ENCODE assay signal across 8 cellular contexts in genomic region chr3:16338999-16339398, GRCh38.
DNase-seq lines count a peak whose midpoint lies in the region; ATAC-seq and TF ChIP-seq lines count a peak whose summit lies in the region.

No MANE protein-coding gene starts in this region.

- ATAC-seq in SK-N-SH treated with all-trans-retinoic acid at 6 μM for 48 hours (peak; percentile 94), GM21381 (IDR thresholded peaks at IDR 0.05; ENCODE audit: unreplicated experiment) (no peak)

- no peaks in the 10 kb centered on the region for H3K9me3 ChIP-seq in suprapubic skin
- H3K9me3 ChIP-seq in effector memory CD4-positive, alpha-beta T cell (ENCODE audit: control insufficient read depth, low read length) = no peaks in the 10 kb centered on the region

- DNase-seq in AG09309 (ENCODE audit: low read depth) (peak; percentile 97), GOT3 (lab: John Stamatoyannopoulos, UW) (peak; percentile 55), glomerular visceral epithelial cell (ENCODE audit: extremely low spot score) (peak; percentile 72), suprapubic skin (ENCODE audit: low spot score in 2 of 2) (no peak), posterior cingulate gyrus (no peak)
- no peak for DNase-seq in effector memory CD4-positive, alpha-beta T cell

- peak overlapping the region; percentile 60 for H3K27ac ChIP-seq in suprapubic skin
- no peak overlapping the region for H3K27ac ChIP-seq in effector memory CD4-positive, alpha-beta T cell (ENCODE audit: insufficient read depth, low read length, poor library complexity, severe bottlenecking)

- intact Hi-C loops in posterior cingulate gyrus (cut with DNase I) = no loop called here

- H3K27me3 ChIP-seq in suprapubic skin = no peaks in the 10 kb centered on the region
- H3K27me3 ChIP-seq in effector memory CD4-positive, alpha-beta T cell (replicated peaks; ENCODE audit: control insufficient read depth, insufficient read depth, low read length, poor library complexity, severe bottlenecking) = no peaks in the 10 kb centered on the region

- TF ChIP-seq CTCF in AG09309 (IDR thresholded peaks at IDR 0.05; ENCODE audit: control insufficient read depth, insufficient read depth, low read depth, low read length, missing control alignments) (no peak), suprapubic skin (IDR thresholded peaks at IDR 0.05) (no peak)

- WGBS in suprapubic skin = 56% methylated on average over 1 of the region's 1 CpG

- no peaks in the 10 kb centered on the region for H3K36me3 ChIP-seq in suprapubic skin
- peaks cover 15% of the 10 kb centered on the region for H3K36me3 ChIP-seq in effector memory CD4-positive, alpha-beta T cell (ENCODE audit: control insufficient read depth, insufficient read depth, low read length)

- no peak for TF ChIP-seq POLR2A in suprapubic skin (IDR thresholded peaks at IDR 0.05)

- peaks cover 18% of the 10 kb centered on the region for H3K4me1 ChIP-seq in suprapubic skin
- H3K4me1 ChIP-seq in effector memory CD4-positive, alpha-beta T cell (ENCODE audit: control insufficient read depth, insufficient read depth, low read length, poor library complexity, severe bottlenecking) = peaks cover 15% of the 10 kb centered on the region

- no peak for TF ChIP-seq EP300 in suprapubic skin (IDR thresholded peaks at IDR 0.05)

- H3K4me3 ChIP-seq in AG09309 (ENCODE audit: control insufficient read depth, low read depth, low read length) (no peak overlapping the region), suprapubic skin (no peak overlapping the region)
- no peak overlapping the region for H3K4me3 ChIP-seq in effector memory CD4-positive, alpha-beta T cell (ENCODE audit: insufficient read depth, low read depth, low read length, poor library complexity, severe bottlenecking)

TF ChIP-seq in SK-N-SH treated with all-trans-retinoic acid at 6 μM for 48 hours, 23 proteins besides CTCF, POLR2A, EP300 and RAD21:
- no peak for TF ChIP-seq ZC3H10 (CRISPR knock-in tag; IDR thresholded peaks at IDR 0.05)
- no peak for TF ChIP-seq ZNF565 (CRISPR knock-in tag; conservative IDR thresholded peaks at IDR 0.05; ENCODE audit: low read depth)
- no peak for TF ChIP-seq ZNF70 (CRISPR knock-in tag; IDR thresholded peaks at IDR 0.05)
- no peak for TF ChIP-seq TCF4 (CRISPR knock-in tag; IDR thresholded peaks at IDR 0.05; ENCODE audit: borderline replicate concordance)
- no peak for TF ChIP-seq PPARA (CRISPR knock-in tag; IDR thresholded peaks at IDR 0.05; ENCODE audit: borderline replicate concordance)
- TF ChIP-seq ESRRG (CRISPR knock-in tag; IDR thresholded peaks at IDR 0.05) = no peak
- TF ChIP-seq ZNF8 (CRISPR knock-in tag; IDR thresholded peaks at IDR 0.05) = no peak
- no peak for TF ChIP-seq ZFP30 (CRISPR knock-in tag; IDR thresholded peaks at IDR 0.05)
- TF ChIP-seq ZFP3 (CRISPR knock-in tag; IDR thresholded peaks at IDR 0.05) = no peak
- no peak for TF ChIP-seq BACH2 (CRISPR knock-in tag; IDR thresholded peaks at IDR 0.05; ENCODE audit: borderline replicate concordance)
TF ChIP-seq in SK-N-SH treated with all-trans-retinoic acid at 6 μM for 48 hours: peak in this region for 0.

Comparison
In these comparisons a context has a peak if more than half of its experiments do, and no peak if none do; other contexts are left out.
1. DNase-seq: peak in AG09309 (single experiment), GOT3 (single experiment) and glomerular visceral epithelial cell (single experiment); none in suprapubic skin (0 of 2), posterior cingulate gyrus (0 of 10) and effector memory CD4-positive, alpha-beta T cell (0 of 3).